Comparison of ENCODE assay signal across 8 cellular contexts in genomic region chr2:28868611-28869010, GRCh38. TPM values are rescaled to one million over a fixed set of nuclear protein-coding genes. Genes with fewer than 3 reads are reported as not detected.
DNase-seq lines count a peak whose midpoint lies in the region; ATAC-seq and TF ChIP-seq lines count a peak whose summit lies in the region.
"Had no signal": no experiment of that assay in that cellular context is flagged by ENCODE, and none has a peak within 500 bp of the region (broad histone marks: within the 10 kb centered on the region; RNA-seq: fewer than 3 reads in every experiment).

No MANE protein-coding gene starts in this region.

- no peaks in the 10 kb centered on the region for H3K27me3 ChIP-seq in GM23248 (replicated peaks; ENCODE audit: insufficient read depth)
- H3K27me3 ChIP-seq in gastrocnemius medialis: no peaks in the 10 kb centered on the region

- H3K4me2 ChIP-seq in GM23248 (ENCODE audit: unreplicated experiment): peak overlapping the region; percentile 94

- DNase-seq in GM23248 (peak; percentile 10), RPMI7951 (ENCODE audit: low read depth) (peak; percentile 5), erythroblast (lab: John Stamatoyannopoulos, UW) (peak; percentile 24 to 38), gastrocnemius medialis (no peak), SIG-M5 treated with dmso at 0.1 percent for 504 hours (lab: John Stamatoyannopoulos, UW; ENCODE audit: unreplicated experiment) (no peak)

- H3K27ac ChIP-seq in GM23248 (no peak overlapping the region), gastrocnemius medialis (no peak overlapping the region)
- H3K27ac ChIP-seq: epithelial cell of prostate had no signal

- 0 out of 2 replicates have a peak, but pooled peaks cover 2% of the 10 kb centered on the region for H3K36me3 ChIP-seq in GM23248 (ENCODE audit: low read depth)
- peaks cover 0 to 14% of the 10 kb centered on the region in 2 donors for H3K36me3 ChIP-seq in gastrocnemius medialis

- H3K9me2 ChIP-seq in GM23248 (ENCODE audit: insufficient read depth): no peaks in the 10 kb centered on the region

- 0 out of 2 replicates have a peak, but pooled peaks cover 5% of the 10 kb centered on the region for H3F3A ChIP-seq in GM23248 (ENCODE audit: insufficient read depth)

- in situ Hi-C loops in GM23248 (cut with MboI) (no loop called here), gastrocnemius medialis (cut with MboI; ENCODE audit: low sequenced_read_pairs in 4 of 4) (no loop called here)

- no peak for ATAC-seq in gastrocnemius medialis
- ATAC-seq in GM21528 (IDR thresholded peaks at IDR 0.05; ENCODE audit: low FRiP score, unreplicated experiment): no peak
- ATAC-seq in GM21390 (IDR thresholded peaks at IDR 0.05; ENCODE audit: unreplicated experiment): no peak

- H3K4me1 ChIP-seq in GM23248 (ENCODE audit: insufficient read depth): peaks cover 19% of the 10 kb centered on the region
- peaks cover 21 to 33% of the 10 kb centered on the region in 2 donors for H3K4me1 ChIP-seq in gastrocnemius medialis

- peak overlapping the region; percentile 97 for H3K4me3 ChIP-seq in GM23248
- peak overlapping the region; percentile 82 to 89 (median 84) for H3K4me3 ChIP-seq in gastrocnemius medialis

- no peaks in the 10 kb centered on the region for H4K20me1 ChIP-seq in GM23248 (ENCODE audit: insufficient read depth)

- intact Hi-C loops in gastrocnemius medialis (cut with DNase I; ENCODE audit: low total_unique reads): no loop called here

- TF ChIP-seq POLR2A in erythroblast (IDR thresholded peaks at IDR 0.05; ENCODE audit: low read length) (no peak), gastrocnemius medialis (IDR thresholded peaks at IDR 0.05) (no peak)

- no peak for TF ChIP-seq CTCF in gastrocnemius medialis (IDR thresholded peaks at IDR 0.05 in 4 of 5, conservative IDR thresholded peaks at IDR 0.05 in 1 of 5)

- H2AFZ ChIP-seq in GM23248: no peak overlapping the region

- H3K9ac ChIP-seq in GM23248: peak overlapping the region; percentile 95

- 68 to 70% methylated on average over 12 of the region's 12 CpGs for WGBS in GM23248 (ENCODE audit: low coverage in 1 of 2, low lambda C conversion rate in 2 of 2, missing lambda C conversion rate in 2 of 2), 2 experiments

- peaks cover 58% of the 10 kb centered on the region for H3K79me2 ChIP-seq in GM23248 (ENCODE audit: insufficient read depth)

- no peaks in the 10 kb centered on the region for H3K9me3 ChIP-seq in GM23248 (ENCODE audit: low read depth)
- no peaks in the 10 kb centered on the region for H3K9me3 ChIP-seq in gastrocnemius medialis

RNA-seq across cellular contexts. Expression of gene TRMT61B, which starts 1.5 kb away (rescaled TPM):
- 11.0 and 13.6 TPM in 2 replicates for total RNA-seq in GM23248 (2014; rRNA removed; shearing (Covaris generic))
- polyA plus RNA-seq in GM23248 (2016; fragmentation: Nextera tagmentation; extraction: Ambion mirVana): 21.1 and 21.8 TPM in 2 replicates
- 14.5 and 29.2 TPM in 2 replicates for total RNA-seq in RPMI7951 (2014; rRNA removed; shearing (Covaris generic))
- 10 to 100 TPM in 3 of 4 donors, 1 to 10 TPM in 1; 5.8 to 15.2 (median 13.5) TPM for total RNA-seq in gastrocnemius medialis

RNA-seq across cellular contexts. Expression of gene WDR43, which starts 25.9 kb away (rescaled TPM):
- total RNA-seq in GM23248 (2014; rRNA removed; shearing (Covaris generic)): 68.9 and 71.8 TPM in 2 replicates
- 28.5 and 31.3 TPM in 2 replicates for polyA plus RNA-seq in GM23248 (2016; fragmentation: Nextera tagmentation; extraction: Ambion mirVana)
- total RNA-seq in RPMI7951 (2014; rRNA removed; shearing (Covaris generic)): 42.5 and 49.0 TPM in 2 replicates
- 100 to 1,000 TPM in 1 of 4 donors, 10 to 100 TPM in 3; 73.5 to 105 (median 81.1) TPM for total RNA-seq in gastrocnemius medialis

RNA-seq across cellular contexts. Expression of gene SPDYA, which starts 58.0 kb away (rescaled TPM):
- total RNA-seq in GM23248 (2014; rRNA removed; shearing (Covaris generic)): not detected in 2 replicates
- polyA plus RNA-seq in GM23248 (2016; fragmentation: Nextera tagmentation; extraction: Ambion mirVana): 0.56 and 1.2 TPM in 2 replicates
- total RNA-seq in RPMI7951 (2014; rRNA removed; shearing (Covaris generic)): 0.20 and 0.60 TPM in 2 replicates
- under 1 TPM in 1 of 4 donors, not detected in 3; 0.31 TPM for total RNA-seq in gastrocnemius medialis

Comparison
In these comparisons a context has a peak if more than half of its experiments do, and no peak if none do; other contexts are left out.
1. DNase-seq: peak in GM23248 (single experiment), RPMI7951 (single experiment) and erythroblast (2 of 2); none in gastrocnemius medialis (0 of 2) and SIG-M5 treated with dmso at 0.1 percent for 504 hours (single experiment).